Comparison of ENCODE assay signal across 8 cellular contexts in the genomic region with DNA sequence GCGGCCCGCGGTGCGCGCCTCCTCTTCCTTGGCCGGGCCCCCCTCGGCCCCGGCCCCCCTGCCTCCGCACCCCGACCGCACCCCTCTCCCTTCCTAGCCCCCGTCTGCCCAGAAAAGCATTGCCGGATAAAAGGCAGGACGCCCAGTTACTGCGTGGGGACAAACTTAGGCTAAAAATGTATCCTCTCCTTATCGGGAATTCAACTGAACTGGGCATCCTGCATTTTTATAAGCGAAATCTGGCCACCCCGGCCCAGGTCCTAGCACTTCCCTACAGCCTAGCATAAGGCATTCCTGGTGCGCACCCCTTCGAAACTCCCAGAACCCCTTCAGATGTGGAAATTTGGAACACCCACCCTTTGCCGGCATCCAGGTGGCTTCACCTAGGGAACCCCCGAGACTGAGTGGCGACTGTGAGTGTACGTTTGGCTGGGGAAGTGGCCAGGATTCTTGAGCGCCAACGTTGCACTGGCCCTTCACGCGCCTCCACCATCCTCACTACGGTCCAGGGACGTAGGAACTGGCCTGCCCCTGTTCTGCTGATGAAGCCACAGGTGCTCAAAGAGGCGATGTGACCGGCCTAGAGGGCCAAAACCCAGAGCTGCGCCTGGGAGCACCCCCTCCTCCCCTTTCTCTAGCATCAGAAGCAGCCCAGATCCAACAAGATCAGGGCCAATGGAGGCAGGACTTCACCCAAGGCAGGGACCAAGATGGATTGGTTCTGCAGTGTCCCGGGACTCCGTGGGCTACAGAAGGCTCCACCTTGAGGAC. TPM values are rescaled to one million over a fixed set of nuclear protein-coding genes. Genes with fewer than 3 reads are reported as not detected.
DNase-seq lines count a peak whose midpoint lies in the region; ATAC-seq, FAIRE-seq and TF ChIP-seq lines count a peak whose summit lies in the region.

No MANE protein-coding gene starts in this region.

- no peaks in the 10 kb centered on the region for H3K9me3 Mint-ChIP-seq in activated naive CD8-positive, alpha-beta T cell treated with anti-CD3 and anti-CD28 coated beads, Interleukin-2, amount 50 U/mL, for 24 hours

- no peak overlapping the region for H3K27ac Mint-ChIP-seq in activated naive CD8-positive, alpha-beta T cell treated with anti-CD3 and anti-CD28 coated beads, Interleukin-2, amount 50 U/mL, for 24 hours

- H3K27ac ChIP-seq in keratinocyte (ENCODE audit: control insufficient read depth, insufficient read depth, low read length) = no peak overlapping the region
- peak overlapping the region; percentile 9 for H3K27ac ChIP-seq in temporal lobe (ENCODE audit: low read depth, low read length)
- no peak overlapping the region for H3K27ac ChIP-seq in effector memory CD4-positive, alpha-beta T cell (ENCODE audit: insufficient read depth, low read length, poor library complexity, severe bottlenecking)

- peaks cover 21% of the 10 kb centered on the region for H3K27me3 ChIP-seq in keratinocyte (ENCODE audit: control insufficient read depth, extremely low read depth, insufficient read depth, low read length)
- H3K27me3 ChIP-seq in effector memory CD4-positive, alpha-beta T cell (replicated peaks; ENCODE audit: control insufficient read depth, insufficient read depth, low read length, poor library complexity, severe bottlenecking) = no peaks in the 10 kb centered on the region

- H3K36me3 ChIP-seq in keratinocyte (ENCODE audit: control insufficient read depth in 2 of 2, extremely low read depth in 1 of 2, insufficient read depth in 2 of 2, low read length in 2 of 2) = no peaks in the 10 kb centered on the region
- H3K36me3 ChIP-seq in effector memory CD4-positive, alpha-beta T cell (ENCODE audit: control insufficient read depth, insufficient read depth, low read length) = no peaks in the 10 kb centered on the region

- H3K4me3 ChIP-seq in keratinocyte (ENCODE audit: control insufficient read depth in 2 of 3, extremely low read depth in 1 of 3, insufficient read depth in 2 of 3, low read depth in 1 of 3, low read length in 3 of 3) = peak overlapping the region in 1 of 3 experiments; percentile 44
- no peak overlapping the region for H3K4me3 ChIP-seq in effector memory CD4-positive, alpha-beta T cell (ENCODE audit: insufficient read depth, low read depth, low read length, poor library complexity, severe bottlenecking)

- no peak overlapping the region for H2AFZ ChIP-seq in keratinocyte (ENCODE audit: control insufficient read depth, low read length)

- no peak for FAIRE-seq in keratinocyte (lab: Jason Lieb, UNC)

- no peaks in the 10 kb centered on the region for H3K9me1 ChIP-seq in keratinocyte (ENCODE audit: control insufficient read depth, extremely low read depth, insufficient read depth, low read length)

- no peak for ATAC-seq in activated naive CD8-positive, alpha-beta T cell treated with anti-CD3 and anti-CD28 coated beads, Interleukin-2, amount 50 U/mL, for 24 hours
- no peak for ATAC-seq in HG03521 (IDR thresholded peaks at IDR 0.05; ENCODE audit: unreplicated experiment)

- peaks cover 5% of the 10 kb centered on the region for H3K4me1 ChIP-seq in keratinocyte (ENCODE audit: control insufficient read depth, extremely low read depth, insufficient read depth, low read length)
- peaks cover 12% of the 10 kb centered on the region for H3K4me1 ChIP-seq in effector memory CD4-positive, alpha-beta T cell (ENCODE audit: control insufficient read depth, insufficient read depth, low read length, poor library complexity, severe bottlenecking)

- H3K9ac ChIP-seq in keratinocyte (ENCODE audit: control insufficient read depth, extremely low read depth, insufficient read depth, low read length) = no peak overlapping the region

- H3K79me2 ChIP-seq in keratinocyte (ENCODE audit: control insufficient read depth, insufficient read depth, low read length) = peaks cover 6% of the 10 kb centered on the region

- H3K27me3 Mint-ChIP-seq in activated naive CD8-positive, alpha-beta T cell treated with anti-CD3 and anti-CD28 coated beads, Interleukin-2, amount 50 U/mL, for 24 hours = peaks cover 5% of the 10 kb centered on the region

- peak; percentile 68 for DNase-seq in activated CD8-positive, alpha-beta memory T cell treated with anti-CD3 and anti-CD28 coated beads for 24 hours
- no peak for DNase-seq in activated CD8-positive, alpha-beta memory T cell treated with anti-CD3 and anti-CD28 coated beads, Interleukin-2, amount 50 U/mL, for 48 hours
- DNase-seq in activated naive CD8-positive, alpha-beta T cell treated with anti-CD3 and anti-CD28 coated beads, Interleukin-2, amount 50 U/mL, for 24 hours = no peak
- DNase-seq in keratinocyte (ENCODE audit: low read depth, low spot score) = no peak
- no peak for DNase-seq in kidney glomerular epithelial cell (lab: John Stamatoyannopoulos, UW)
- no peak for DNase-seq in effector memory CD4-positive, alpha-beta T cell

- dilution Hi-C loops in keratinocyte (cut with MboI; ENCODE audit: extremely low pct_ligation_motif_present, low sequenced_read_pairs) = no loop called here

- H3K4me1 Mint-ChIP-seq in activated naive CD8-positive, alpha-beta T cell treated with anti-CD3 and anti-CD28 coated beads, Interleukin-2, amount 50 U/mL, for 24 hours = peaks cover 23% of the 10 kb centered on the region

- no peaks in the 10 kb centered on the region for H3K9me3 ChIP-seq in keratinocyte (ENCODE audit: control insufficient read depth, low read depth, low read length)
- H3K9me3 ChIP-seq in effector memory CD4-positive, alpha-beta T cell (ENCODE audit: control insufficient read depth, low read length) = no peaks in the 10 kb centered on the region

- H3K4me3 Mint-ChIP-seq in activated naive CD8-positive, alpha-beta T cell treated with anti-CD3 and anti-CD28 coated beads, Interleukin-2, amount 50 U/mL, for 24 hours = peak overlapping the region; percentile 58

- no peaks in the 10 kb centered on the region for H4K20me1 ChIP-seq in keratinocyte (ENCODE audit: control insufficient read depth, extremely low read depth, insufficient read depth, low read length)

- no peak for TF ChIP-seq CTCF in keratinocyte (optimal IDR thresholded peaks at IDR 0.05 in 1 of 3, IDR thresholded peaks at IDR 0.05 in 1 of 3, conservative IDR thresholded peaks at IDR 0.05 in 1 of 3; ENCODE audit: extremely low read depth in 1 of 3, insufficient read depth in 2 of 3, low read length in 3 of 3)

- peak overlapping the region; percentile 64 for H3K4me2 ChIP-seq in keratinocyte (ENCODE audit: control insufficient read depth, extremely low read depth, insufficient read depth, low read depth, low read length)

- no peaks in the 10 kb centered on the region for H3K36me3 Mint-ChIP-seq in activated naive CD8-positive, alpha-beta T cell treated with anti-CD3 and anti-CD28 coated beads, Interleukin-2, amount 50 U/mL, for 24 hours (ENCODE audit: low read depth)

RNA-seq across cellular contexts. Expression of a gene that starts 5.7 kb away (rescaled TPM):
- 55.6 to 78.3 TPM (median 63.6 TPM) in 3 replicates for polyA plus RNA-seq in keratinocyte
- 82.8 TPM for polyA plus RNA-seq in keratinocyte (2011; ENCODE audit: low read depth)
- polyA plus RNA-seq in keratinocyte (2011; cell fraction: cytosol; rRNA removed) = 71.7 and 78.1 TPM in 2 replicates
- polyA plus RNA-seq in keratinocyte (2011; cell fraction: nucleus; rRNA removed) = 76.6 and 80.4 TPM in 2 replicates
- 33.1 and 44.3 TPM in 2 replicates for polyA plus RNA-seq in keratinocyte (2012; ENCODE audit: low replicate concordance)
- polyA minus RNA-seq in keratinocyte = 57.8 to 72.4 TPM (median 67.0 TPM) in 3 replicates
- polyA minus RNA-seq in keratinocyte (2011; cell fraction: cytosol; rRNA and poly(A)+ RNA removed) = 57.2 TPM
- 44.6 and 46.7 TPM in 2 replicates for polyA minus RNA-seq in keratinocyte (2011; cell fraction: nucleus; rRNA and poly(A)+ RNA removed)
- total RNA-seq in temporal lobe = 33.9 TPM

RNA-seq across cellular contexts. Expression of a gene that starts 44.4 kb away (rescaled TPM):
- polyA plus RNA-seq in keratinocyte = not detected in 3 replicates
- polyA plus RNA-seq in keratinocyte (2011; ENCODE audit: low read depth) = not detected
- polyA plus RNA-seq in keratinocyte (2011; cell fraction: cytosol; rRNA removed) = not detected in 2 replicates
- not detected in 2 replicates for polyA plus RNA-seq in keratinocyte (2011; cell fraction: nucleus; rRNA removed)
- polyA plus RNA-seq in keratinocyte (2012; ENCODE audit: low replicate concordance) = not detected in 2 replicates
- not detected in 3 replicates for polyA minus RNA-seq in keratinocyte
- not detected for polyA minus RNA-seq in keratinocyte (2011; cell fraction: cytosol; rRNA and poly(A)+ RNA removed)
- not detected in 2 replicates for polyA minus RNA-seq in keratinocyte (2011; cell fraction: nucleus; rRNA and poly(A)+ RNA removed)
- total RNA-seq in temporal lobe = not detected

RNA-seq across cellular contexts. Expression of a gene that starts 44.7 kb away (rescaled TPM):
- polyA plus RNA-seq in keratinocyte = 0.16 to 0.72 TPM (median 0.33 TPM) in 3 replicates
- polyA plus RNA-seq in keratinocyte (2011; ENCODE audit: low read depth) = 0.59 TPM
- polyA plus RNA-seq in keratinocyte (2011; cell fraction: cytosol; rRNA removed) = 0.67 and 0.88 TPM in 2 replicates
- 1.3 and 2.1 TPM in 2 replicates for polyA plus RNA-seq in keratinocyte (2011; cell fraction: nucleus; rRNA removed)
- 0.38 and 0.79 TPM in 2 replicates for polyA plus RNA-seq in keratinocyte (2012; ENCODE audit: low replicate concordance)
- polyA minus RNA-seq in keratinocyte = 0.42 to 0.75 TPM (median 0.63 TPM) in 3 replicates
- 0.58 TPM for polyA minus RNA-seq in keratinocyte (2011; cell fraction: cytosol; rRNA and poly(A)+ RNA removed)
- polyA minus RNA-seq in keratinocyte (2011; cell fraction: nucleus; rRNA and poly(A)+ RNA removed) = 0.95 and 1.3 TPM in 2 replicates
- total RNA-seq in temporal lobe = 5.7 TPM
